ENCODE assay signal across 12 cellular contexts in the genomic region with DNA sequence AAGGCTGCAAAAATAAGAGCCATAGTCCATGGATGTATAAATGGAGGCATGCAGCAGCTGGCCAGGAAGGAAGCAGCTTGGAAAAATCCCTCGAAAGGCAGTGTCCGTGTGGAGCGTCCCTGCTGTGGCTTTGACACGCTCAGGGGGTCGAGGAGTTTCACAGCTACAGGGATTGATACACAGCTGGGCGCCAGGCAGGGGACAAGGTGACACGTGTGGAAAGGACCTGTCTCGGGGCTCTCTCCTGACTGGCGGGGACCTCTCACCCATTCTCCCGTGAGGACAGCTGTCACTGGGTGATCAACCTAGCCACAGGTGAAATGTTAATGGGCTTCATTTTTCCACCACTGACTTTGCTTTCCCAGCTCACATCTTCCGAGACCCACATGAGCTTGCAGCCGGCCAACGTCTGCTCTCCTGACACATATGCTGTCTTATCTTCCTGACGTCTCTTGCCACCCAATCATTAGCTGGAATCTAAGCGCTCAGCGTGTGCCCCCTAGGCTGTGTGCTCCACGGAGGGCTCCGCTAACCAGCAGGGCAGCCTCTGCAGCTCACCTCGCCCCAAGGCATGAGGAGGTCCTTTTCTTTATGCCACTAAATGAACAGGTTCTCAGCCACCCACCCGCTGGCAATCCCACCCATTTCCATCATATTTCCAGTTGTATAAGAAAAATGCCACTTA.
DNase-seq lines count a peak whose midpoint lies in the region; ATAC-seq and TF ChIP-seq lines count a peak whose summit lies in the region.
"Had no signal": no experiment of that assay in that cellular context is flagged by ENCODE, and none has a peak within 500 bp of the region (broad histone marks: within the 10 kb centered on the region; RNA-seq: fewer than 3 reads in every experiment).

No MANE protein-coding gene starts in this region.

- CTCF ChIA-PET in SK-N-SH (lab: Yijun Ruan, JAX) (interaction anchor here (0.7 to 2.5 kb wide), 5 partner anchors 13 to 213 kb away, joined by 3 to 7 read pairs (median 5); no protein-coding TSS in a partner anchor), Caco-2 (lab: Charles Lee) (no interaction called here)

- H3K9me3 Mint-ChIP-seq in chondrocyte (ENCODE audit: low read depth), result no peaks in the 10 kb centered on the region
- H3K9me3 Mint-ChIP-seq in Caco-2 (ENCODE audit: unreplicated experiment), result no peaks in the 10 kb centered on the region
- H3K9me3 Mint-ChIP-seq: CD4-positive, CD25-positive, alpha-beta regulatory T cell had no signal

- H3K4me2 ChIP-seq in SK-N-SH (no peak overlapping the region), osteoblast (ENCODE audit: insufficient read depth, low read length) (no peak overlapping the region)

- intact Hi-C loops in Caco-2 (cut with micrococcal nuclease; ENCODE audit: unreplicated experiment), result no loop called here

- H3K4me1 Mint-ChIP-seq in chondrocyte (ENCODE audit: low read depth) (peaks cover 4% of the 10 kb centered on the region), Caco-2 (ENCODE audit: low read depth, unreplicated experiment) (peaks cover 5% of the 10 kb centered on the region)
- H3K4me1 Mint-ChIP-seq: CD4-positive, CD25-positive, alpha-beta regulatory T cell had no signal

- H3K36me3 ChIP-seq in SK-N-SH (replicated peaks in 1 of 2; ENCODE audit: control insufficient read depth in 1 of 2, insufficient read depth in 2 of 2, low read length in 1 of 2) (no peaks in the 10 kb centered on the region), osteoblast (ENCODE audit: insufficient read depth, low read length) (no peaks in the 10 kb centered on the region), Caco-2 (ENCODE audit: control insufficient read depth, insufficient read depth, low read length) (no peaks in the 10 kb centered on the region)
- H3K36me3 ChIP-seq: BLaER1 treated with 17β-estradiol and CSF1 and Interleukin-3, amounts not matched to agents 10 nM and 100 nM had no signal

- POLR2A ChIA-PET in SK-N-SH (lab: Yijun Ruan, JAX), result interaction anchor here (0.7 to 1.5 kb wide), 2 partner anchors 18 to 22 kb away, joined by 3 to 4 read pairs; no protein-coding TSS in a partner anchor
- POLR2A ChIA-PET in Caco-2 (lab: Charles Lee), result interaction anchor here (0.5 kb wide), 1 partner anchor 398 kb away, joined by 6 read pairs; no protein-coding TSS in a partner anchor

- H4K20me1 ChIP-seq in SK-N-SH (ENCODE audit: insufficient read depth) (no peaks in the 10 kb centered on the region), osteoblast (ENCODE audit: insufficient read depth, low read length) (no peaks in the 10 kb centered on the region)

- H3K27ac ChIP-seq in SK-N-SH (ENCODE audit: low read depth in 2 of 2, low read length in 1 of 2) (no peak overlapping the region; a peak in 1 of 4 replicates), osteoblast (ENCODE audit: low read depth, low read length) (no peak overlapping the region)
- H3K27ac ChIP-seq: BLaER1 treated with 17β-estradiol and CSF1 and Interleukin-3, amounts not matched to agents 10 nM and 100 nM had no signal

- DNase-seq in SK-N-SH (peak; percentile 84), chondrocyte (ENCODE audit: low spot score) (no peak), osteoblast (ENCODE audit: insufficient read length, low spot score, missing footprints) (peak; percentile 32), SIG-M5 (lab: John Stamatoyannopoulos, UW) (no peak), Caco-2 (no peak), NCI-H2107 (lab: John Stamatoyannopoulos, UW) (no peak)
- DNase-seq: Calu3; CD4-positive, CD25-positive, alpha-beta regulatory T cell; DMS153 had no signal

- peaks cover 58% of the 10 kb centered on the region for H3K27me3 Mint-ChIP-seq in chondrocyte (ENCODE audit: low read depth)
- H3K27me3 Mint-ChIP-seq in Caco-2 (ENCODE audit: insufficient read depth, unreplicated experiment), result no peaks in the 10 kb centered on the region
- H3K27me3 Mint-ChIP-seq: CD4-positive, CD25-positive, alpha-beta regulatory T cell had no signal

- H3K27ac Mint-ChIP-seq in chondrocyte (ENCODE audit: unreplicated experiment), result peak overlapping the region; percentile 41
- H3K27ac Mint-ChIP-seq in Caco-2 (ENCODE audit: unreplicated experiment), result no peak overlapping the region
- H3K27ac Mint-ChIP-seq: CD4-positive, CD25-positive, alpha-beta regulatory T cell had no signal

- BruUV-seq in Caco-2 (replicated peaks; lab: Mats Ljungman, UMichigan), result no TSS peak

- H3K4me1 ChIP-seq in SK-N-SH (ENCODE audit: control insufficient read depth in 1 of 2, insufficient read depth in 2 of 2, low read depth in 1 of 2, low read length in 1 of 2) (peaks cover 0 to 21% of the 10 kb centered on the region in 2 experiments; a peak in 1 of 4 replicates), osteoblast (ENCODE audit: insufficient read depth, low read length) (no peaks in the 10 kb centered on the region), Caco-2 (no peaks in the 10 kb centered on the region)

- H3K27me3 ChIP-seq in SK-N-SH (ENCODE audit: insufficient read depth) (no peaks in the 10 kb centered on the region), osteoblast (ENCODE audit: insufficient read depth, low read length) (peaks cover 24% of the 10 kb centered on the region), Caco-2 (replicated peaks; ENCODE audit: control insufficient read depth, insufficient read depth, low read length) (no peaks in the 10 kb centered on the region)

- H2AFZ ChIP-seq in SK-N-SH (ENCODE audit: low read depth) (no peak overlapping the region), osteoblast (ENCODE audit: low read length) (no peak overlapping the region)

- TF ChIP-seq RAD21 in SK-N-SH (IDR thresholded peaks at IDR 0.05; ENCODE audit: low read length), result peak; percentile 21; the same call in 1 of the 2 replicates

- no peaks in the 10 kb centered on the region for H3K9me2 ChIP-seq in SK-N-SH

- H3F3A ChIP-seq in SK-N-SH (replicated peaks; ENCODE audit: insufficient read depth), result no peaks in the 10 kb centered on the region

- 57% methylated on average over 19 of the region's 20 CpGs for WGBS in SK-N-SH (ENCODE audit: low lambda C conversion rate)

- peaks cover 5% of the 10 kb centered on the region for H3K36me3 Mint-ChIP-seq in chondrocyte (ENCODE audit: low read depth)
- H3K36me3 Mint-ChIP-seq in Caco-2 (ENCODE audit: insufficient read depth, unreplicated experiment), result no peaks in the 10 kb centered on the region
- H3K36me3 Mint-ChIP-seq: CD4-positive, CD25-positive, alpha-beta regulatory T cell had no signal

- TF ChIP-seq EP300 in SK-N-SH (IDR thresholded peaks at IDR 0.05; ENCODE audit: borderline replicate concordance in 1 of 2, low read depth in 1 of 2, low read length in 1 of 2), result peak in 1 of 2 experiments; percentile 54; a peak in 2 of 4 replicates

- TF ChIP-seq CTCF in SK-N-SH (IDR thresholded peaks at IDR 0.05) (no peak), chondrocyte (IDR thresholded peaks at IDR 0.05) (no peak), osteoblast (IDR thresholded peaks at IDR 0.05; ENCODE audit: extremely low read depth, low read depth, low read length) (no peak), Caco-2 (IDR thresholded peaks at IDR 0.05; ENCODE audit: insufficient read depth in 1 of 2, low read depth in 1 of 2, low read length in 1 of 2, severe bottlenecking in 1 of 2, unreplicated experiment in 1 of 2) (no peak)

- no peak overlapping the region for H3K4me3 Mint-ChIP-seq in chondrocyte (ENCODE audit: unreplicated experiment)
- H3K4me3 Mint-ChIP-seq in Caco-2 (ENCODE audit: unreplicated experiment), result no peak overlapping the region
- H3K4me3 Mint-ChIP-seq: CD4-positive, CD25-positive, alpha-beta regulatory T cell had no signal

- no peak overlapping the region for H3K9ac ChIP-seq in SK-N-SH
- H3K9ac ChIP-seq: BLaER1 treated with 17β-estradiol and CSF1 and Interleukin-3, amounts not matched to agents 10 nM and 100 nM had no signal

- H3K79me2 ChIP-seq in SK-N-SH (ENCODE audit: insufficient read depth), result no peaks in the 10 kb centered on the region
- no peaks in the 10 kb centered on the region for H3K79me2 ChIP-seq in osteoblast (ENCODE audit: insufficient read depth, low read length)

- H3K4me3 ChIP-seq in SK-N-SH (ENCODE audit: low read depth in 2 of 2, low read length in 1 of 2) (no peak overlapping the region), osteoblast (ENCODE audit: insufficient read depth, low read length) (no peak overlapping the region), Caco-2 (ENCODE audit: low read depth, low read length) (no peak overlapping the region)
- H3K4me3 ChIP-seq: BLaER1 treated with 17β-estradiol and CSF1 and Interleukin-3, amounts not matched to agents 10 nM and 100 nM had no signal

- H3K9me3 ChIP-seq in SK-N-SH (no peaks in the 10 kb centered on the region), osteoblast (ENCODE audit: low read depth, low read length) (no peaks in the 10 kb centered on the region), Caco-2 (no peaks in the 10 kb centered on the region)
- H3K9me3 ChIP-seq: BLaER1 treated with 17β-estradiol and CSF1 and Interleukin-3, amounts not matched to agents 10 nM and 100 nM had no signal

- no peak for ATAC-seq in SK-N-SH treated with all-trans-retinoic acid at 6 μM for 48 hours
- ATAC-seq: HepG2 had no signal

TF ChIP-seq in SK-N-SH, 30 proteins besides CTCF, POLR2A, EP300 and RAD21 (continues in another document):
- TF ChIP-seq GATA2 (CRISPR knock-in tag; IDR thresholded peaks at IDR 0.05) (peak; percentile 93), FOXJ3 (CRISPR knock-in tag; IDR thresholded peaks at IDR 0.05) (0 out of 2 replicates have a peak, but pooled peaks have one; percentile 20), TEAD4 (IDR thresholded peaks at IDR 0.05; ENCODE audit: borderline replicate concordance, insufficient read depth) (no peak), TAF1 (IDR thresholded peaks at IDR 0.05; ENCODE audit: borderline replicate concordance, low read depth, low read length) (no peak)

TF ChIP-seq in SK-N-SH treated with all-trans-retinoic acid at 6 μM for 48 hours, 23 proteins besides CTCF, POLR2A, EP300 and RAD21 (continues in another document):
- TF ChIP-seq ZFP3 (CRISPR knock-in tag; IDR thresholded peaks at IDR 0.05) (no peak), SNAI2 (CRISPR knock-in tag; IDR thresholded peaks at IDR 0.05) (no peak), OSR1 (CRISPR knock-in tag; IDR thresholded peaks at IDR 0.05) (no peak)

Comparison
In these comparisons a context has a peak if more than half of its experiments do, and no peak if none do; other contexts are left out.
1. DNase-seq: peak in SK-N-SH (single experiment) and osteoblast (single experiment); none in chondrocyte (single experiment), SIG-M5 (single experiment), Caco-2 (0 of 2) and NCI-H2107 (single experiment).